9 cellular contexts compared by ENCODE assay signal in the genomic region with DNA sequence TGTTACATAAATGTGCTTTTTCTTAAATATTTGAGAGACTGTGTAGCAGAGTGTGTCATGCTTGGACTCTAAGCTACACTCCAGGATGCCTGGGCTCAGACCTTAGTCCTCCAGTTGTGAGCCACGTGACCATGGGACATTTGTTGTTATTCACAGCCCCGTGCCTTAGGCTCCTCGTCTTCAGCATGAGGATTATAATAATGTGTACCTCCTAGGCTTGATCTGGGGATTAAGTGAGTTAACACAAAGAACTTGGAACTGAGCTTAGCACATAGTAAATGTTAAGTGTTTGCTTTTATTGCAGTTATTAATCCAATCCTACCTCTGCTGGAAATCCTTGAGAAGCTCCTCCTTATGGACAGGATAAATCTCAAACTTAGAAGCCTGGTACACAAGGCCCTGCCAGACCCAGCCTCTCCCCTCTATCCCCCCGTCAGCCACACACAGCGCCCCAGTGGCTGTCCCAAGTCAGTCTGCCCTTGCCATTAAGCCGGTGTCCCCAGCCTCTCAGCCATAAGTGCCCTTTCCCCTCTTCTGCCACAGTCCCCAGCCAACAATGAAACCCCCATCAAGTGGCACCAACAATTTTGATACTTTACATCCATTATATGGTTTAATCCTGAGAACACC.
DNase-seq lines count a peak whose midpoint lies in the region; ATAC-seq and TF ChIP-seq lines count a peak whose summit lies in the region.
"Had no signal": no experiment of that assay in that cellular context is flagged by ENCODE, and none has a peak within 500 bp of the region (broad histone marks: within the 10 kb centered on the region; RNA-seq: fewer than 3 reads in every experiment).

No MANE protein-coding gene starts in this region.

- H3K36me3 ChIP-seq in left ventricle myocardium inferior = peaks cover 17% of the 10 kb centered on the region
- peaks cover 0 to 10% of the 10 kb centered on the region in 2 donors for H3K36me3 ChIP-seq in body of pancreas (replicated peaks in 1 of 2; ENCODE audit: insufficient read depth in 1 of 2, low read depth in 2 of 2)
- peaks cover 11% of the 10 kb centered on the region for H3K36me3 ChIP-seq in CD4-positive, alpha-beta memory T cell (ENCODE audit: insufficient read depth, low read length)

- CTCF ChIA-PET in CD4-positive, alpha-beta memory T cell (lab: Charles Lee; ENCODE audit: partially characterized antibody) = no interaction called here

- POLR2A ChIA-PET in CD4-positive, alpha-beta memory T cell (lab: Charles Lee; ENCODE audit: partially characterized antibody) = no interaction called here

- H3K27ac Mint-ChIP-seq in endothelial cell (ENCODE audit: unreplicated experiment) (peak overlapping the region; percentile 98), naive B cell (peak overlapping the region in 4 of 6 donors; percentile 20 to 84 (median 67))
- peak overlapping the region in 3 of 7 donors; percentile 50 to 60 (median 58) for H3K27ac Mint-ChIP-seq in CD4-positive, alpha-beta memory T cell

- DNase-seq in left ventricle myocardium inferior (no peak), Right ventricle myocardium inferior (ENCODE audit: missing footprints) (no peak), endothelial cell (ENCODE audit: low spot score) (no peak), naive B cell (no peak), body of pancreas (no peak), DMS 273 (lab: John Stamatoyannopoulos, UW; ENCODE audit: unreplicated experiment) (no peak), COLO668 (lab: John Stamatoyannopoulos, UW; ENCODE audit: unreplicated experiment) (no peak)
- DNase-seq in CD4-positive, alpha-beta memory T cell = no peak
- DNase-seq: activated CD4-positive, alpha-beta T cell treated with anti-CD3 and anti-CD28 coated beads, Interleukin-2, amount 50 U/mL, for 4 hours had no signal

- WGBS in body of pancreas, 2 donors = 73 to 77% methylated on average over 6 of the region's 6 CpGs

- H3K4me1 ChIP-seq in left ventricle myocardium inferior (peaks cover 72% of the 10 kb centered on the region), body of pancreas (peaks cover 16% of the 10 kb centered on the region)
- H3K4me1 ChIP-seq in CD4-positive, alpha-beta memory T cell (ENCODE audit: insufficient read depth, low read length) = peaks cover 11% of the 10 kb centered on the region

- H3K27me3 Mint-ChIP-seq in endothelial cell (ENCODE audit: unreplicated experiment) = peaks cover 26% of the 10 kb centered on the region
- no peaks in the 10 kb centered on the region for H3K27me3 Mint-ChIP-seq in naive B cell
- no peaks in the 10 kb centered on the region for H3K27me3 Mint-ChIP-seq in CD4-positive, alpha-beta memory T cell

- no peak for TF ChIP-seq CTCF in left ventricle myocardium inferior (IDR thresholded peaks at IDR 0.05; ENCODE audit: borderline replicate concordance)
- TF ChIP-seq CTCF in endothelial cell (IDR thresholded peaks at IDR 0.05; ENCODE audit: unreplicated experiment) = no peak
- no peak for TF ChIP-seq CTCF in body of pancreas (IDR thresholded peaks at IDR 0.05)

- no peak for ATAC-seq in Right ventricle myocardium inferior
- ATAC-seq in naive B cell (ENCODE audit: low read depth in 2 of 2) = no peak
- no peak for ATAC-seq in body of pancreas

- H3K36me3 Mint-ChIP-seq in endothelial cell (ENCODE audit: low read depth, unreplicated experiment) (peaks cover 33% of the 10 kb centered on the region), naive B cell (peaks cover 10 to 11% of the 10 kb centered on the region in 2 donors)
- H3K36me3 Mint-ChIP-seq in CD4-positive, alpha-beta memory T cell = peaks cover 38 to 50% of the 10 kb centered on the region in 2 donors

- H3K4me3 ChIP-seq in left ventricle myocardium inferior = no peak overlapping the region
- H3K4me3 ChIP-seq in body of pancreas = no peak overlapping the region
- H3K4me3 ChIP-seq in CD4-positive, alpha-beta memory T cell (ENCODE audit: low read length in 2 of 2) = no peak overlapping the region

- no peak for TF ChIP-seq POLR2A in body of pancreas (IDR thresholded peaks at IDR 0.05)

- intact Hi-C loops in left ventricle myocardium inferior (cut with micrococcal nuclease) (no loop called here), Right ventricle myocardium inferior (cut with DNase I) (no loop called here), body of pancreas (cut with DNase I) (no loop called here)
- intact Hi-C loops in CD4-positive, alpha-beta memory T cell (cut with micrococcal nuclease) = no loop called here

- H3K9me3 ChIP-seq in left ventricle myocardium inferior (replicated peaks) = no peaks in the 10 kb centered on the region
- no peaks in the 10 kb centered on the region for H3K9me3 ChIP-seq in body of pancreas
- H3K9me3 ChIP-seq in CD4-positive, alpha-beta memory T cell (ENCODE audit: control insufficient read depth in 1 of 2, low read length in 2 of 2) = no peaks in the 10 kb centered on the region

- H3K4me3 Mint-ChIP-seq in endothelial cell (ENCODE audit: unreplicated experiment) (peak overlapping the region; percentile 76), naive B cell (no peak overlapping the region)
- H3K4me3 Mint-ChIP-seq in CD4-positive, alpha-beta memory T cell = no peak overlapping the region

- H3K27me3 ChIP-seq in left ventricle myocardium inferior (ENCODE audit: low read depth) (no peaks in the 10 kb centered on the region), body of pancreas (no peaks in the 10 kb centered on the region)
- H3K27me3 ChIP-seq in CD4-positive, alpha-beta memory T cell (ENCODE audit: insufficient read depth, low read length) = no peaks in the 10 kb centered on the region

- H3K9me3 Mint-ChIP-seq in endothelial cell (ENCODE audit: unreplicated experiment) = no peaks in the 10 kb centered on the region
- no peaks in the 10 kb centered on the region for H3K9me3 Mint-ChIP-seq in naive B cell
- no peaks in the 10 kb centered on the region for H3K9me3 Mint-ChIP-seq in CD4-positive, alpha-beta memory T cell

- H3K27ac ChIP-seq in left ventricle myocardium inferior (replicated peaks) (peak overlapping the region; percentile 78), body of pancreas (no peak overlapping the region)
- H3K27ac ChIP-seq in CD4-positive, alpha-beta memory T cell (ENCODE audit: low read depth, low read length) = no peak overlapping the region

- H3K4me1 Mint-ChIP-seq in endothelial cell (ENCODE audit: unreplicated experiment) = peaks cover 46% of the 10 kb centered on the region
- H3K4me1 Mint-ChIP-seq in naive B cell = peaks cover 5 to 12% (median 7%) of the 10 kb centered on the region in 3 donors
- H3K4me1 Mint-ChIP-seq in CD4-positive, alpha-beta memory T cell = peaks cover 10 to 32% (median 20%) of the 10 kb centered on the region in 4 donors
